Comparison of ENCODE assay signal across 9 cellular contexts in genomic region chr13:110799246-110800236, GRCh38.
DNase-seq lines count a peak whose midpoint lies in the region; ATAC-seq and TF ChIP-seq lines count a peak whose summit lies in the region.
"Had no signal": no experiment of that assay in that cellular context is flagged by ENCODE, and none has a peak within 500 bp of the region (broad histone marks: within the 10 kb centered on the region; RNA-seq: fewer than 3 reads in every experiment).

No MANE protein-coding gene starts in this region.

- intact Hi-C loops in sigmoid colon (cut with DNase I) = no loop called here

- no peak for TF ChIP-seq POLR2A in sigmoid colon (IDR thresholded peaks at IDR 0.05)

- no peak overlapping the region for H3K27ac Mint-ChIP-seq in activated naive CD8-positive, alpha-beta T cell treated with anti-CD3 and anti-CD28 coated beads, Interleukin-2, amount 50 U/mL, for 24 hours
- no peak overlapping the region for H3K27ac Mint-ChIP-seq in immature natural killer cell

- TF ChIP-seq CTCF in right atrium auricular region (IDR thresholded peaks at IDR 0.05) (no peak), sigmoid colon (IDR thresholded peaks at IDR 0.05) (no peak)

- H3K4me3 ChIP-seq in right atrium auricular region (peak overlapping the region; percentile 13 to 34), sigmoid colon (peak overlapping the region in 3 of 4 donors; percentile 15 to 35 (median 33))

- no peaks in the 10 kb centered on the region for H3K36me3 Mint-ChIP-seq in activated naive CD8-positive, alpha-beta T cell treated with anti-CD3 and anti-CD28 coated beads, Interleukin-2, amount 50 U/mL, for 24 hours (ENCODE audit: low read depth)
- no peaks in the 10 kb centered on the region for H3K36me3 Mint-ChIP-seq in immature natural killer cell

- 54 to 77% methylated on average over 30 of the region's 30 CpGs for WGBS in sigmoid colon, 2 donors

- peak; percentile 46 for ATAC-seq in activated naive CD8-positive, alpha-beta T cell treated with anti-CD3 and anti-CD28 coated beads, Interleukin-2, amount 50 U/mL, for 24 hours

- H3K4me3 Mint-ChIP-seq in activated naive CD8-positive, alpha-beta T cell treated with anti-CD3 and anti-CD28 coated beads, Interleukin-2, amount 50 U/mL, for 24 hours = peak overlapping the region; percentile 15
- H3K4me3 Mint-ChIP-seq in immature natural killer cell = peak overlapping the region in 2 of 5 donors; percentile 19 to 57

- peaks cover 0 to 6% of the 10 kb centered on the region in 2 donors for H3K4me1 ChIP-seq in right atrium auricular region
- peaks cover 0 to 15% (median 5%) of the 10 kb centered on the region in 4 donors for H3K4me1 ChIP-seq in sigmoid colon

- TF ChIP-seq EP300 in sigmoid colon (IDR thresholded peaks at IDR 0.05) = no peak

- H3K27me3 Mint-ChIP-seq in activated naive CD8-positive, alpha-beta T cell treated with anti-CD3 and anti-CD28 coated beads, Interleukin-2, amount 50 U/mL, for 24 hours = peaks cover 39% of the 10 kb centered on the region
- H3K27me3 Mint-ChIP-seq in immature natural killer cell (ENCODE audit: low read depth in 3 of 3) = peaks cover 13 to 27% (median 14%) of the 10 kb centered on the region in 3 donors

- H3K27ac ChIP-seq in right atrium auricular region = peak overlapping the region; percentile 71 to 73
- H3K27ac ChIP-seq in sigmoid colon = peak overlapping the region; percentile 19 to 65 (median 61)

- no peaks in the 10 kb centered on the region for H3K9me3 ChIP-seq in right atrium auricular region
- no peaks in the 10 kb centered on the region for H3K9me3 ChIP-seq in sigmoid colon

- H3K9me3 Mint-ChIP-seq in activated naive CD8-positive, alpha-beta T cell treated with anti-CD3 and anti-CD28 coated beads, Interleukin-2, amount 50 U/mL, for 24 hours = no peaks in the 10 kb centered on the region
- H3K9me3 Mint-ChIP-seq in immature natural killer cell = no peaks in the 10 kb centered on the region

- H3K27me3 ChIP-seq in right atrium auricular region = no peaks in the 10 kb centered on the region
- no peaks in the 10 kb centered on the region for H3K27me3 ChIP-seq in sigmoid colon

- DNase-seq in ELR (ENCODE audit: low read depth) (peak; percentile 33), right atrium auricular region (ENCODE audit: low spot score) (peak; percentile 73), sigmoid colon (no peak), immature natural killer cell (no peak), NCI-H128 (lab: John Stamatoyannopoulos, UW; ENCODE audit: unreplicated experiment) (no peak), NCI-H510A treated with DMSO at 0.1 percent for 48 hours (lab: John Stamatoyannopoulos, UW) (no peak), activated T-cell treated with anti-CD3 and anti-CD28 coated beads for 4 hours (no peak)
- no peak for DNase-seq in activated naive CD8-positive, alpha-beta T cell treated with anti-CD3 and anti-CD28 coated beads, Interleukin-2, amount 50 U/mL, for 24 hours
- DNase-seq: NCI-H146 had no signal

- H3K36me3 ChIP-seq in right atrium auricular region (no peaks in the 10 kb centered on the region), sigmoid colon (no peaks in the 10 kb centered on the region)

- H3K4me1 Mint-ChIP-seq in activated naive CD8-positive, alpha-beta T cell treated with anti-CD3 and anti-CD28 coated beads, Interleukin-2, amount 50 U/mL, for 24 hours = peaks cover 7% of the 10 kb centered on the region
- peaks cover 9 to 13% of the 10 kb centered on the region in 2 donors for H3K4me1 Mint-ChIP-seq in immature natural killer cell

Comparison
In these comparisons a context has a peak if more than half of its experiments do, and no peak if none do; other contexts are left out.
1. DNase-seq: peak in ELR (single experiment) and right atrium auricular region (single experiment); none in activated naive CD8-positive, alpha-beta T cell treated with anti-CD3 and anti-CD28 coated beads, Interleukin-2, amount 50 U/mL, for 24 hours (single experiment), sigmoid colon (single experiment), immature natural killer cell (0 of 3), NCI-H128 (single experiment), NCI-H510A treated with DMSO at 0.1 percent for 48 hours (single experiment) and activated T-cell treated with anti-CD3 and anti-CD28 coated beads for 4 hours (single experiment).